31 cellular contexts compared by ENCODE assay signal in genomic region chr9:86594724-86595123, GRCh38.
"Had no signal": no experiment of that assay in that cellular context is flagged by ENCODE, and none has a peak within 500 bp of the region (broad histone marks: within the 10 kb centered on the region; RNA-seq: fewer than 3 reads in every experiment).

No MANE protein-coding gene starts in this region.

- H3K4me1 Mint-ChIP-seq: activated CD4-positive, alpha-beta T cell treated with anti-CD3 and anti-CD28 coated beads for 36 hours; activated CD4-positive, alpha-beta T cell treated with anti-CD3 and anti-CD28 coated beads, Interleukin-2, amount 10 ng/mL, durations not matched to agents 24 days and 14 days; activated CD8-positive, alpha-beta memory T cell treated with anti-CD3 and anti-CD28 coated beads, Interleukin-2, amount 10 ng/mL, durations not matched to agents 7 days and 5 days; activated naive CD4-positive, alpha-beta T cell treated with anti-CD3 and anti-CD28 coated beads, Interleukin-2, amount 50 U/mL, for 24 hours; activated naive CD8-positive, alpha-beta T cell treated with anti-CD3 and anti-CD28 coated beads for 36 hours; activated naive CD8-positive, alpha-beta T cell treated with anti-CD3 and anti-CD28 coated beads, Interleukin-2, amount 50 U/mL, for 24 hours; central memory CD8-positive, alpha-beta T cell; T-cell had no signal

- H3K4me3 ChIP-seq: adrenal gland, ascending aorta, coronary artery, dorsolateral prefrontal cortex had no signal

- H3K27ac Mint-ChIP-seq: activated CD4-positive, alpha-beta memory T cell treated with anti-CD3 and anti-CD28 coated beads for 36 hours; activated CD4-positive, alpha-beta T cell treated with anti-CD3 and anti-CD28 coated beads for 36 hours; activated CD4-positive, alpha-beta T cell treated with anti-CD3 and anti-CD28 coated beads, Interleukin-2, amount 10 ng/mL, durations not matched to agents 24 days and 14 days; activated CD8-positive, alpha-beta memory T cell treated with anti-CD3 and anti-CD28 coated beads, Interleukin-2, amount 10 ng/mL, durations not matched to agents 7 days and 5 days; activated CD8-positive, alpha-beta T cell treated with anti-CD3 and anti-CD28 coated beads, Interleukin-2, amount 10 ng/mL, durations not matched to agents 7 days and 5 days; activated naive CD4-positive, alpha-beta T cell treated with anti-CD3 and anti-CD28 coated beads for 36 hours; activated naive CD4-positive, alpha-beta T cell treated with anti-CD3 and anti-CD28 coated beads, Interleukin-2, amount 50 U/mL, for 24 hours; activated naive CD8-positive, alpha-beta T cell treated with anti-CD3 and anti-CD28 coated beads for 36 hours; activated naive CD8-positive, alpha-beta T cell treated with anti-CD3 and anti-CD28 coated beads, Interleukin-2, amount 50 U/mL, for 24 hours; activated T-helper 1 cell treated with anti-CD3 and anti-CD28 coated beads, Interleukin-12 subunit alpha, Interleukin-12 subunit beta, Interleukin-2, Interleukin-4 antibody, amounts not matched to agents 30 ng/mL and 10 ng/mL and 1 ng/mL, durations not matched to agents 14 hours and 24 hours and 36 hours; activated T-helper 2 cell treated with anti-CD3 and anti-CD28 coated beads, Interferon-gamma antibody, Interleukin-2, Interleukin-4, amounts not matched to agents 10 μg/mL and 5 μg/mL and 100 μg/mL, durations not matched to agents 14 hours and 24 hours and 36 hours; dendritic cell treated with granulocyte-macrophage colony-stimulating factor and Interleukin-4, amounts not matched to agents 40 ng/mL and 50 ng/mL, for 4 days; endodermal cell; T-cell; T-helper 1 cell treated with Interleukin-12 subunit alpha and Interleukin-12 subunit beta and Interleukin-4 antibody, amounts not matched to agents 30 μg/mL and 1 μg/mL, for 36 hours had no signal

- H3K4me3 Mint-ChIP-seq: activated CD4-positive, alpha-beta memory T cell treated with anti-CD3 and anti-CD28 coated beads for 36 hours; activated CD4-positive, alpha-beta T cell treated with anti-CD3 and anti-CD28 coated beads for 36 hours; activated CD4-positive, alpha-beta T cell treated with anti-CD3 and anti-CD28 coated beads, Interleukin-2, amount 10 ng/mL, durations not matched to agents 24 days and 14 days; activated CD8-positive, alpha-beta memory T cell treated with anti-CD3 and anti-CD28 coated beads, Interleukin-2, amount 10 ng/mL, durations not matched to agents 7 days and 5 days; activated CD8-positive, alpha-beta T cell treated with anti-CD3 and anti-CD28 coated beads, Interleukin-2, amount 10 ng/mL, durations not matched to agents 7 days and 5 days; activated naive CD4-positive, alpha-beta T cell treated with anti-CD3 and anti-CD28 coated beads for 36 hours; activated naive CD4-positive, alpha-beta T cell treated with anti-CD3 and anti-CD28 coated beads, Interleukin-2, amount 50 U/mL, for 24 hours; activated naive CD8-positive, alpha-beta T cell treated with anti-CD3 and anti-CD28 coated beads for 36 hours; activated naive CD8-positive, alpha-beta T cell treated with anti-CD3 and anti-CD28 coated beads, Interleukin-2, amount 50 U/mL, for 24 hours; activated T-helper 1 cell treated with anti-CD3 and anti-CD28 coated beads, Interleukin-12 subunit alpha, Interleukin-12 subunit beta, Interleukin-2, Interleukin-4 antibody, amounts not matched to agents 30 ng/mL and 10 ng/mL and 1 ng/mL, durations not matched to agents 14 hours and 24 hours and 36 hours; central memory CD8-positive, alpha-beta T cell; dendritic cell treated with granulocyte-macrophage colony-stimulating factor and Interleukin-4, amounts not matched to agents 40 ng/mL and 50 ng/mL, for 4 days; endodermal cell; T-cell; T-helper 1 cell treated with Interleukin-12 subunit alpha and Interleukin-12 subunit beta and Interleukin-4 antibody, amounts not matched to agents 30 μg/mL and 1 μg/mL, for 36 hours had no signal

- H3K27me3 ChIP-seq: adrenal gland, ascending aorta, brain microvascular endothelial cell had no signal

- H3K27ac ChIP-seq: adrenal gland, ascending aorta, brain microvascular endothelial cell, coronary artery, dorsolateral prefrontal cortex had no signal

- H3K9me3 ChIP-seq: adrenal gland, ascending aorta had no signal

- H3K36me3 ChIP-seq: adrenal gland, ascending aorta, brain microvascular endothelial cell had no signal

- DNase-seq: activated CD4-positive, alpha-beta memory T cell treated with anti-CD3 and anti-CD28 coated beads for 36 hours; activated CD4-positive, alpha-beta T cell treated with anti-CD3 and anti-CD28 coated beads for 36 hours; activated CD4-positive, alpha-beta T cell treated with anti-CD3 and anti-CD28 coated beads, Interleukin-2, amount 10 ng/mL, durations not matched to agents 24 days and 14 days; activated CD4-positive, CD25-positive, alpha-beta regulatory T cell; activated CD4-positive, CD25-positive, alpha-beta regulatory T cell treated with anti-CD3 and anti-CD28 coated beads, Interleukin-2, amount 50 U/mL, for 72 hours; activated CD8-positive, alpha-beta memory T cell treated with anti-CD3 and anti-CD28 coated beads, Interleukin-2, amount 10 ng/mL, durations not matched to agents 7 days and 5 days; activated CD8-positive, alpha-beta memory T cell treated with anti-CD3 and anti-CD28 coated beads, Interleukin-2, amount 50 U/mL, for 4 hours; activated CD8-positive, alpha-beta T cell treated with anti-CD3 and anti-CD28 coated beads, Interleukin-2, amount 10 ng/mL, durations not matched to agents 7 days and 5 days; activated effector memory CD4-positive, alpha-beta T cell treated with anti-CD3 and anti-CD28 coated beads, Interleukin-2, amount 50 U/mL, for 16 hours; activated naive CD4-positive, alpha-beta T cell treated with anti-CD3 and anti-CD28 coated beads for 36 hours; activated naive CD8-positive, alpha-beta T cell treated with anti-CD3 and anti-CD28 coated beads for 36 hours; activated naive CD8-positive, alpha-beta T cell treated with anti-CD3 and anti-CD28 coated beads, Interleukin-2, amount 50 U/mL, for 24 hours; activated T-cell treated with anti-CD3 and anti-CD28 coated beads, Interleukin-2, amount 50 U/mL, for 1 hour; activated T-cell treated with anti-CD3 and anti-CD28 coated beads, Interleukin-2, amount 50 U/mL, for 48 hours; adrenal gland; brain microvascular endothelial cell; dorsolateral prefrontal cortex; effector memory CD4-positive, alpha-beta T cell; endodermal cell; foreskin fibroblast; SW 1271; T-cell had no signal

- H3K4me1 ChIP-seq: adrenal gland, ascending aorta had no signal

- H3K9me3 Mint-ChIP-seq: activated CD4-positive, alpha-beta memory T cell treated with anti-CD3 and anti-CD28 coated beads for 36 hours; activated CD4-positive, alpha-beta T cell treated with anti-CD3 and anti-CD28 coated beads, Interleukin-2, amount 10 ng/mL, durations not matched to agents 24 days and 14 days; activated naive CD4-positive, alpha-beta T cell treated with anti-CD3 and anti-CD28 coated beads for 36 hours; activated naive CD4-positive, alpha-beta T cell treated with anti-CD3 and anti-CD28 coated beads, Interleukin-2, amount 50 U/mL, for 24 hours; activated naive CD8-positive, alpha-beta T cell treated with anti-CD3 and anti-CD28 coated beads for 36 hours; activated naive CD8-positive, alpha-beta T cell treated with anti-CD3 and anti-CD28 coated beads, Interleukin-2, amount 50 U/mL, for 24 hours; activated T-helper 1 cell treated with anti-CD3 and anti-CD28 coated beads, Interleukin-12 subunit alpha, Interleukin-12 subunit beta, Interleukin-2, Interleukin-4 antibody, amounts not matched to agents 30 ng/mL and 10 ng/mL and 1 ng/mL, durations not matched to agents 14 hours and 24 hours and 36 hours; activated T-helper 2 cell treated with anti-CD3 and anti-CD28 coated beads, Interferon-gamma antibody, Interleukin-2, Interleukin-4, amounts not matched to agents 10 μg/mL and 5 μg/mL and 100 μg/mL, durations not matched to agents 14 hours and 24 hours and 36 hours; dendritic cell treated with granulocyte-macrophage colony-stimulating factor and Interleukin-4, amounts not matched to agents 40 ng/mL and 50 ng/mL, for 4 days; T-cell; T-helper 1 cell treated with Interleukin-12 subunit alpha and Interleukin-12 subunit beta and Interleukin-4 antibody, amounts not matched to agents 30 μg/mL and 1 μg/mL, for 36 hours had no signal

- H3K36me3 Mint-ChIP-seq: activated CD4-positive, alpha-beta memory T cell treated with anti-CD3 and anti-CD28 coated beads for 36 hours; activated CD8-positive, alpha-beta memory T cell treated with anti-CD3 and anti-CD28 coated beads, Interleukin-2, amount 10 ng/mL, durations not matched to agents 7 days and 5 days; activated naive CD4-positive, alpha-beta T cell treated with anti-CD3 and anti-CD28 coated beads, Interleukin-2, amount 50 U/mL, for 24 hours; activated naive CD8-positive, alpha-beta T cell treated with anti-CD3 and anti-CD28 coated beads for 36 hours; T-cell had no signal

- H3K27me3 Mint-ChIP-seq: activated CD4-positive, alpha-beta memory T cell treated with anti-CD3 and anti-CD28 coated beads for 36 hours; activated CD4-positive, alpha-beta T cell treated with anti-CD3 and anti-CD28 coated beads, Interleukin-2, amount 10 ng/mL, durations not matched to agents 24 days and 14 days; dendritic cell treated with granulocyte-macrophage colony-stimulating factor and Interleukin-4, amounts not matched to agents 40 ng/mL and 50 ng/mL, for 4 days had no signal

- ATAC-seq: activated CD4-positive, alpha-beta T cell treated with anti-CD3 and anti-CD28 coated beads for 36 hours; activated CD8-positive, alpha-beta memory T cell treated with anti-CD3 and anti-CD28 coated beads, Interleukin-2, amount 10 ng/mL, durations not matched to agents 7 days and 5 days; activated CD8-positive, alpha-beta T cell treated with anti-CD3 and anti-CD28 coated beads, Interleukin-2, amount 10 ng/mL, durations not matched to agents 7 days and 5 days; activated naive CD8-positive, alpha-beta T cell treated with anti-CD3 and anti-CD28 coated beads, Interleukin-2, amount 50 U/mL, for 24 hours; esophagus mucosa; T-cell had no signal
